8 cellular contexts compared by ENCODE assay signal in genomic region chr2:206160124-206160806, GRCh38.
DNase-seq lines count a peak whose midpoint lies in the region; ATAC-seq and TF ChIP-seq lines count a peak whose summit lies in the region.

No MANE protein-coding gene starts in this region.

- POLR2A ChIA-PET in HEK293T (lab: Yijun Ruan, JAX) = interaction anchor here (0.6 to 2.4 kb wide), 10 partner anchors 14 to 285 kb away, joined by 3 to 10 read pairs (median 4); partner anchors contain the start of gene INO80D

- H3K4me3 ChIP-seq in NB4 (ENCODE audit: low read depth, low read length) = peak overlapping the region; percentile 99
- peak overlapping the region; percentile 91 for H3K4me3 ChIP-seq in iPS-15b (ENCODE audit: low read depth, low read length)

- no peaks in the 10 kb centered on the region for H3K4me1 ChIP-seq in iPS-15b (ENCODE audit: control insufficient read depth, insufficient read depth, low read length)

- H3K9me3 Mint-ChIP-seq in stimulated activated memory B cell treated with anti-CD40 and anti-IgM and Interleukin-4, amounts not matched to agents 10 μg/mL and 1 μg/mL and 100 μg/mL, for 72 hours = no peaks in the 10 kb centered on the region

- peak overlapping the region; percentile 93 for H3K4me3 Mint-ChIP-seq in stimulated activated memory B cell treated with anti-CD40 and anti-IgM and Interleukin-4, amounts not matched to agents 10 μg/mL and 1 μg/mL and 100 μg/mL, for 72 hours

- TF ChIP-seq CTCF in NB4 (IDR thresholded peaks at IDR 0.05; ENCODE audit: low read depth, low read length) = no peak

- H3K27ac ChIP-seq in angular gyrus (ENCODE audit: low read depth, low read length) = peak overlapping the region; percentile 90

- H3K36me3 ChIP-seq in iPS-15b (ENCODE audit: control insufficient read depth, insufficient read depth, low read length) = peaks cover 23% of the 10 kb centered on the region

- peak overlapping the region; percentile 95 for H3K27ac Mint-ChIP-seq in stimulated activated memory B cell treated with anti-CD40 and anti-IgM and Interleukin-4, amounts not matched to agents 10 μg/mL and 1 μg/mL and 100 μg/mL, for 72 hours

- ATAC-seq in stimulated activated memory B cell treated with anti-CD40 and anti-IgM and Interleukin-4, amounts not matched to agents 10 μg/mL and 1 μg/mL and 100 μg/mL, for 72 hours = peak; percentile 80

- H3K9ac ChIP-seq in iPS-15b (ENCODE audit: low read depth, low read length) = peak overlapping the region; percentile 84

- CTCF ChIA-PET in HEK293T (lab: Yijun Ruan, JAX) = interaction anchor here (0.6 to 0.9 kb wide), 2 partner anchors 70 to 1556 kb away, joined by 3 read pairs; no protein-coding TSS in a partner anchor

- DNase-seq in activated effector memory CD4-positive, alpha-beta T cell treated with anti-CD3 and anti-CD28 coated beads, Interleukin-2, amount 50 U/mL, for 16 hours = peak; percentile 91
- DNase-seq in activated effector memory CD4-positive, alpha-beta T cell treated with Interleukin-2 at 50 U/mL for 16 hours = no peak
- DNase-seq in HEK293T (ENCODE audit: extremely low spot score) (peak; percentile 44), NB4 (ENCODE audit: low read depth) (peak; percentile 75), NCI-H1417 (lab: John Stamatoyannopoulos, UW) (no peak)

- TF ChIP-seq POLR2A in NB4 (IDR thresholded peaks at IDR 0.05; ENCODE audit: extremely low read depth, insufficient read length) = no peak

- H3K27me3 Mint-ChIP-seq in stimulated activated memory B cell treated with anti-CD40 and anti-IgM and Interleukin-4, amounts not matched to agents 10 μg/mL and 1 μg/mL and 100 μg/mL, for 72 hours = no peaks in the 10 kb centered on the region

- no peaks in the 10 kb centered on the region for H3K27me3 ChIP-seq in iPS-15b (ENCODE audit: control insufficient read depth, insufficient read depth, low read length)

- peaks cover 37% of the 10 kb centered on the region for H3K36me3 Mint-ChIP-seq in stimulated activated memory B cell treated with anti-CD40 and anti-IgM and Interleukin-4, amounts not matched to agents 10 μg/mL and 1 μg/mL and 100 μg/mL, for 72 hours

- no peaks in the 10 kb centered on the region for H3K9me3 ChIP-seq in iPS-15b (ENCODE audit: control insufficient read depth, insufficient read depth, low read length)

- peaks cover 42% of the 10 kb centered on the region for H3K4me1 Mint-ChIP-seq in stimulated activated memory B cell treated with anti-CD40 and anti-IgM and Interleukin-4, amounts not matched to agents 10 μg/mL and 1 μg/mL and 100 μg/mL, for 72 hours

TF ChIP-seq in HEK293T, 16 proteins besides CTCF, POLR2A, EP300 and RAD21:
- TF ChIP-seq L3MBTL2 (conservative IDR thresholded peaks at IDR 0.05) (peak; percentile 31; the same call in 1 of the 2 replicates), HDGF (IDR thresholded peaks at IDR 0.05; ENCODE audit: borderline replicate concordance) (no peak)

Comparison
In these comparisons a context has a peak if more than half of its experiments do, and no peak if none do; other contexts are left out.
1. DNase-seq: peak in activated effector memory CD4-positive, alpha-beta T cell treated with anti-CD3 and anti-CD28 coated beads, Interleukin-2, amount 50 U/mL, for 16 hours (single experiment), HEK293T (single experiment) and NB4 (single experiment); none in activated effector memory CD4-positive, alpha-beta T cell treated with Interleukin-2 at 50 U/mL for 16 hours (single experiment) and NCI-H1417 (0 of 3).